1 cellular context compared by ENCODE assay signal in genomic region chr5:80238778-80239679, GRCh38.
TF ChIP-seq lines count a peak whose summit lies in the region.

No MANE protein-coding gene starts in this region.

TF ChIP-seq in HCT116, 20 proteins besides CTCF, POLR2A, EP300 and RAD21 (continued from another document):
- no peak for TF ChIP-seq REST (IDR thresholded peaks at IDR 0.05; ENCODE audit: low read depth)
- TF ChIP-seq ZFX (IDR thresholded peaks at IDR 0.05), result no peak
- TF ChIP-seq SRF (IDR thresholded peaks at IDR 0.05; ENCODE audit: low read depth), result no peak
- no peak for TF ChIP-seq SP1 (IDR thresholded peaks at IDR 0.05; ENCODE audit: low read depth)
- TF ChIP-seq ATF3 (IDR thresholded peaks at IDR 0.05), result no peak
- no peak for TF ChIP-seq ZBTB33 (IDR thresholded peaks at IDR 0.05; ENCODE audit: extremely low read depth, insufficient replicate concordance, low read length)
- TF ChIP-seq CBX3 (IDR thresholded peaks at IDR 0.05; ENCODE audit: low read depth), result no peak
- TF ChIP-seq EGR1 (IDR thresholded peaks at IDR 0.05; ENCODE audit: low read depth), result no peak
- TF ChIP-seq ELF1 (IDR thresholded peaks at IDR 0.05; ENCODE audit: borderline replicate concordance, low read depth), result no peak
- no peak for TF ChIP-seq MAX (IDR thresholded peaks at IDR 0.05)
- no peak for TF ChIP-seq CEBPB (IDR thresholded peaks at IDR 0.05; ENCODE audit: low read depth)
- TF ChIP-seq SIN3A (IDR thresholded peaks at IDR 0.05; ENCODE audit: low read depth), result no peak
TF ChIP-seq in HCT116: peak in this region for 0.
